28 cellular contexts compared by ENCODE assay signal in genomic region chr17:33053641-33054040, GRCh38.
"Had no signal": no experiment of that assay in that cellular context is flagged by ENCODE, and none has a peak within 500 bp of the region (broad histone marks: within the 10 kb centered on the region; RNA-seq: fewer than 3 reads in every experiment).

No MANE protein-coding gene starts in this region.

- DNase-seq: kidney glomerular epithelial cell; left ventricle myocardium inferior; naive thymus-derived CD8-positive, alpha-beta T cell; occipital lobe; psoas muscle; right lobe of liver; stimulated activated CD4-positive, alpha-beta T cell treated with anti-CD3 and anti-CD28 coated beads, Interleukin-1b, Interleukin-23, amount 100 ng/mL, for 48 hours; stimulated activated CD4-positive, alpha-beta T cell treated with anti-CD3 and anti-CD28 coated beads, Interleukin-2, amount 100 ng/mL, for 48 hours; stimulated activated CD4-positive, alpha-beta T cell treated with anti-CD3 and anti-CD28 coated beads, Interleukin-4, amount 100 ng/mL, for 4 hours; stimulated activated CD8-positive, alpha-beta memory T cell treated with anti-CD3 and anti-CD28 coated beads, Interleukin-4, amount 100 ng/mL, for 48 hours; stimulated activated naive B cell treated with anti-CD40 and anti-IgM and Interleukin-4, amounts not matched to agents 10 μg/mL and 1 μg/mL and 100 μg/mL, for 72 hours; stimulated activated naive CD8-positive, alpha-beta T cell treated with anti-CD3 and anti-CD28 coated beads, Interleukin-15, Interleukin-2, amounts not matched to agents 100 U/mL and 50 U/mL, for 24 hours; stomach; testis; thyroid gland; transverse colon; upper lobe of left lung had no signal

- H3K36me3 ChIP-seq: left ventricle myocardium inferior, neural progenitor cell, neutrophil, right atrium auricular region, right lobe of liver, stomach, thyroid gland, transverse colon, upper lobe of left lung, vagina had no signal

- H3K36me3 Mint-ChIP-seq: memory B cell; naive thymus-derived CD8-positive, alpha-beta T cell; neural progenitor cell; stimulated activated naive B cell treated with anti-CD40 and anti-IgM and Interleukin-4, amounts not matched to agents 10 μg/mL and 1 μg/mL and 100 μg/mL, for 72 hours had no signal

- H3K27ac ChIP-seq: hepatocyte, left ventricle myocardium inferior, neural progenitor cell, neutrophil, parathyroid adenoma, psoas muscle, right atrium auricular region, right lobe of liver, stomach, testis, thyroid gland, transverse colon, upper lobe of left lung, vagina had no signal

- H3K9ac ChIP-seq: neural progenitor cell, parathyroid adenoma had no signal

- H3K4me1 Mint-ChIP-seq: memory B cell; naive thymus-derived CD8-positive, alpha-beta T cell; stimulated activated naive B cell treated with anti-CD40 and anti-IgM and Interleukin-4, amounts not matched to agents 10 μg/mL and 1 μg/mL and 100 μg/mL, for 72 hours had no signal

- H3K27me3 ChIP-seq: hepatocyte, right atrium auricular region, right lobe of liver, testis, thyroid gland, upper lobe of left lung, vagina had no signal

- H3K27ac Mint-ChIP-seq: memory B cell; naive thymus-derived CD8-positive, alpha-beta T cell; nephron; neural progenitor cell; stimulated activated naive B cell treated with anti-CD40 and anti-IgM and Interleukin-4, amounts not matched to agents 10 μg/mL and 1 μg/mL and 100 μg/mL, for 72 hours had no signal

- H3K4me3 ChIP-seq: hepatocyte, left ventricle myocardium inferior, lung, neural progenitor cell, psoas muscle, right atrium auricular region, right lobe of liver, smooth muscle cell, stomach, testis, thyroid gland, transverse colon, upper lobe of left lung, vagina had no signal

- FAIRE-seq: keratinocyte had no signal

- H3K4me2 ChIP-seq: hepatocyte, neural progenitor cell, smooth muscle cell had no signal

- H3K4me3 Mint-ChIP-seq: memory B cell; naive thymus-derived CD8-positive, alpha-beta T cell; nephron; neural progenitor cell; stimulated activated naive B cell treated with anti-CD40 and anti-IgM and Interleukin-4, amounts not matched to agents 10 μg/mL and 1 μg/mL and 100 μg/mL, for 72 hours had no signal

- H3K4me1 ChIP-seq: neural progenitor cell, parathyroid adenoma, psoas muscle, right atrium auricular region, right lobe of liver, stomach, testis, thyroid gland, transverse colon, upper lobe of left lung, vagina had no signal

- H3K9me3 Mint-ChIP-seq: memory B cell; naive thymus-derived CD8-positive, alpha-beta T cell; nephron; neural progenitor cell; stimulated activated naive B cell treated with anti-CD40 and anti-IgM and Interleukin-4, amounts not matched to agents 10 μg/mL and 1 μg/mL and 100 μg/mL, for 72 hours had no signal

- H3K9me3 ChIP-seq: left ventricle myocardium inferior, neutrophil, psoas muscle, right atrium auricular region, right lobe of liver, stomach, testis, thyroid gland, transverse colon, upper lobe of left lung, vagina had no signal

- ATAC-seq: naive thymus-derived CD8-positive, alpha-beta T cell; psoas muscle; right lobe of liver; stimulated activated naive B cell treated with anti-CD40 and anti-IgM and Interleukin-4, amounts not matched to agents 10 μg/mL and 1 μg/mL and 100 μg/mL, for 72 hours; stimulated activated naive CD8-positive, alpha-beta T cell treated with anti-CD3 and anti-CD28 coated beads, Interleukin-15, Interleukin-2, amounts not matched to agents 100 U/mL and 50 U/mL, for 24 hours had no signal
